8 cellular contexts compared by ENCODE assay signal in genomic region chr3:140941090-140941433, GRCh38. TPM values are rescaled to one million over a fixed set of nuclear protein-coding genes. Genes with fewer than 3 reads are reported as not detected.
DNase-seq lines count a peak whose midpoint lies in the region; ATAC-seq and TF ChIP-seq lines count a peak whose summit lies in the region.

No MANE protein-coding gene starts in this region.

- peaks cover 14% of the 10 kb centered on the region for H3K36me3 Mint-ChIP-seq in MCF 10A (ENCODE audit: insufficient read depth, unreplicated experiment)

- H3K27ac ChIP-seq in cardiac muscle cell (peak overlapping the region; percentile 98), mesodermal cell (ENCODE audit: low read depth, low read length, severe bottlenecking) (peak overlapping the region; percentile 97), urinary bladder (ENCODE audit: low read depth) (no peak overlapping the region)

- no peak for ATAC-seq in left ventricle myocardium superior

- CTCF ChIA-PET in MCF 10A (lab: Yijun Ruan, JAX): interaction anchor here (0.9 to 1.5 kb wide), 2 partner anchors 16 to 18 kb away, joined by 3 read pairs; no protein-coding TSS in a partner anchor

- H3K4me3 ChIP-seq in cardiac muscle cell (peak overlapping the region; percentile 86), mesodermal cell (ENCODE audit: extremely low read depth, insufficient read depth, low read length, poor library complexity, severe bottlenecking) (peak overlapping the region; percentile 84), urinary bladder (ENCODE audit: low read depth, low read length) (peak overlapping the region; percentile 81)

- peak overlapping the region; percentile 89 for H3K27ac Mint-ChIP-seq in MCF 10A (ENCODE audit: low read depth, unreplicated experiment)

- 44 to 48% methylated on average over 2 of the region's 5 CpGs for WGBS in mesodermal cell (ENCODE audit: insufficient coverage in 2 of 2), 2 experiments
- WGBS in urinary bladder: 43% methylated on average over 5 of the region's 5 CpGs

- intact Hi-C loops in left ventricle myocardium superior (cut with micrococcal nuclease) (no loop called here), MCF 10A (cut with micrococcal nuclease) (loop anchor here (5.0 kb wide), 1 partner anchor 426 kb away; the partner anchor contains the start of gene ZBTB38)

- BruUV-seq in MCF 10A (replicated peaks; lab: Mats Ljungman, UMichigan): TSS peak; percentile 37

- peaks cover 29% of the 10 kb centered on the region for H3K4me1 ChIP-seq in cardiac muscle cell (ENCODE audit: low read depth)
- peaks cover 13% of the 10 kb centered on the region for H3K4me1 ChIP-seq in mesodermal cell (ENCODE audit: control insufficient read depth, insufficient read depth, low read length, poor library complexity, severe bottlenecking)
- no peaks in the 10 kb centered on the region for H3K4me1 ChIP-seq in urinary bladder (ENCODE audit: insufficient read depth)

- no peak for DNase-seq in cardiac muscle cell (ENCODE audit: low read depth in 1 of 2, low spot score in 1 of 2)
- no peak for DNase-seq in left ventricle myocardium superior
- DNase-seq in MCF 10A (ENCODE audit: unreplicated experiment): no peak
- DNase-seq in NK-92 treated with Interleukin-12 subunit alpha and Interleukin-12 subunit beta, amount 100 ng/mL, for 24 hours (lab: John Stamatoyannopoulos, UW): no peak
- DNase-seq in SIG-M5 (lab: John Stamatoyannopoulos, UW): no peak
- DNase-seq in NCI-H2107 (lab: John Stamatoyannopoulos, UW): no peak

- H3K4me1 Mint-ChIP-seq in MCF 10A (ENCODE audit: insufficient read depth, unreplicated experiment): peaks cover 17% of the 10 kb centered on the region

- H3K9me3 Mint-ChIP-seq in MCF 10A (ENCODE audit: unreplicated experiment): peaks cover 6% of the 10 kb centered on the region

- no peak for TF ChIP-seq CTCF in cardiac muscle cell (IDR thresholded peaks at IDR 0.05; ENCODE audit: low read depth, low read length)
- no peak for TF ChIP-seq CTCF in MCF 10A (IDR thresholded peaks at IDR 0.05; ENCODE audit: unreplicated experiment)

- H3K27me3 ChIP-seq in cardiac muscle cell: no peaks in the 10 kb centered on the region

- POLR2A ChIA-PET in MCF 10A (lab: Yijun Ruan, JAX): interaction anchor here (1.0 to 1.5 kb wide), 5 partner anchors 9 to 1552 kb away, joined by 3 to 5 read pairs (median 3); partner anchors contain the start of gene COPB2

- peak overlapping the region; percentile 95 for H3K4me3 Mint-ChIP-seq in MCF 10A (ENCODE audit: unreplicated experiment)

- no peaks in the 10 kb centered on the region for H3K27me3 Mint-ChIP-seq in MCF 10A (ENCODE audit: insufficient read depth, unreplicated experiment)

- H3K36me3 ChIP-seq in cardiac muscle cell: no peaks in the 10 kb centered on the region
- H3K36me3 ChIP-seq in mesodermal cell (ENCODE audit: control insufficient read depth, insufficient read depth, low read length): peaks cover 7% of the 10 kb centered on the region
- H3K36me3 ChIP-seq in urinary bladder (ENCODE audit: insufficient read depth): no peaks in the 10 kb centered on the region

- no peaks in the 10 kb centered on the region for H3K9me3 ChIP-seq in cardiac muscle cell (ENCODE audit: low read depth)
- H3K9me3 ChIP-seq in mesodermal cell (ENCODE audit: control insufficient read depth, low read length): no peaks in the 10 kb centered on the region

RNA-seq across cellular contexts. Expression of gene SLC25A36, which starts 0.6 kb away (rescaled TPM):
- total RNA-seq in cardiac muscle cell (85.7 and 297 TPM in 2 replicates), left ventricle myocardium superior (86.2 TPM), MCF 10A (2022) (71.2 and 75.0 TPM in 2 replicates), urinary bladder (251 TPM)
- polyA plus RNA-seq in cardiac muscle cell (70.0 and 105 TPM in 2 replicates), urinary bladder (34.2 TPM)
- 78.5 TPM for polyA plus RNA-seq in mesodermal cell (2013, experiment 1 of 2)
- polyA plus RNA-seq in mesodermal cell (2013, experiment 2 of 2): 77.5 TPM
